Comparison of ENCODE assay signal across 12 cellular contexts in genomic region chr16:66703359-66704215, GRCh38. TPM values are rescaled to one million over a fixed set of nuclear protein-coding genes. Genes with fewer than 3 reads are reported as not detected.
DNase-seq lines count a peak whose midpoint lies in the region; ATAC-seq and TF ChIP-seq lines count a peak whose summit lies in the region.
"Had no signal": no experiment of that assay in that cellular context is flagged by ENCODE, and none has a peak within 500 bp of the region (broad histone marks: within the 10 kb centered on the region; RNA-seq: fewer than 3 reads in every experiment).

No MANE protein-coding gene starts in this region.

- ATAC-seq in SK-N-SH treated with all-trans-retinoic acid at 6 μM for 48 hours = peak; percentile 71

- peaks cover 5% of the 10 kb centered on the region for H3K4me1 ChIP-seq in smooth muscle cell (ENCODE audit: low read depth)

- no peak for TF ChIP-seq CTCF in fibroblast of villous mesenchyme (IDR thresholded peaks at IDR 0.05; ENCODE audit: insufficient read depth, low read depth, low read length)
- TF ChIP-seq CTCF in smooth muscle cell (IDR thresholded peaks at IDR 0.05; ENCODE audit: borderline replicate concordance, insufficient read depth, poor library complexity, severe bottlenecking) = no peak

- no peak overlapping the region for H2AFZ ChIP-seq in smooth muscle cell (ENCODE audit: low read depth)

- H4K20me1 ChIP-seq in smooth muscle cell (ENCODE audit: low read depth) = no peaks in the 10 kb centered on the region

- H3K9ac ChIP-seq in smooth muscle cell (ENCODE audit: low read depth) = no peak overlapping the region

- H3K4me2 ChIP-seq in smooth muscle cell = no peak overlapping the region

- H3K27me3 ChIP-seq in smooth muscle cell (ENCODE audit: low read depth) = no peaks in the 10 kb centered on the region

- no peaks in the 10 kb centered on the region for H3K36me3 ChIP-seq in smooth muscle cell (ENCODE audit: low read depth)

- 33% methylated on average over 10 of the region's 10 CpGs for WGBS in smooth muscle cell (ENCODE audit: low lambda C conversion rate)

- no peaks in the 10 kb centered on the region for H3K79me2 ChIP-seq in smooth muscle cell (ENCODE audit: low read depth)

- no peaks in the 10 kb centered on the region for H3K9me3 ChIP-seq in smooth muscle cell (replicated peaks; ENCODE audit: low read depth)

- peaks cover 8% of the 10 kb centered on the region for H3F3A ChIP-seq in smooth muscle cell (ENCODE audit: low read depth)

- peak; percentile 38 for DNase-seq in ELR (ENCODE audit: low read depth)
- DNase-seq in fibroblast of villous mesenchyme (ENCODE audit: low read depth) = peak; percentile 43
- no peak for DNase-seq in smooth muscle cell (lab: John Stamatoyannopoulos, UW; ENCODE audit: unreplicated experiment)
- no peak for DNase-seq in substantia nigra (lab: John Stamatoyannopoulos, UW)
- no peak for DNase-seq in activated CD4-positive, alpha-beta T cell treated with anti-CD3 and anti-CD28 coated beads for 4 hours
- DNase-seq in SKM-1 (lab: John Stamatoyannopoulos, UW; ENCODE audit: unreplicated experiment) = no peak
- DNase-seq: activated CD8-positive, alpha-beta memory T cell treated with anti-CD3 and anti-CD28 coated beads, Interleukin-2, amount 50 U/mL, for 4 hours; activated naive CD8-positive, alpha-beta T cell treated with anti-CD3 and anti-CD28 coated beads, Interleukin-2, amount 10 ng/mL, durations not matched to agents 7 days and 5 days; NCI-H1048; stimulated activated CD4-positive, alpha-beta T cell treated with anti-CD3 and anti-CD28 coated beads, Interleukin-2, amount 100 ng/mL, for 48 hours; stimulated activated naive CD4-positive, alpha-beta T cell treated with Interleukin-2 at 50 U/mL for 16 hours had no signal

- H3K4me3 ChIP-seq in fibroblast of villous mesenchyme (ENCODE audit: low read depth, low read length) (no peak overlapping the region), smooth muscle cell (no peak overlapping the region)

- H3K27ac ChIP-seq in smooth muscle cell (ENCODE audit: low read depth) (peak overlapping the region; percentile 57), substantia nigra (ENCODE audit: low read depth, low read length, poor library complexity, severe bottlenecking) (no peak overlapping the region)

TF ChIP-seq in SK-N-SH treated with all-trans-retinoic acid at 6 μM for 48 hours, 23 proteins besides CTCF, POLR2A, EP300 and RAD21:
- TF ChIP-seq TCF4 (CRISPR knock-in tag; IDR thresholded peaks at IDR 0.05; ENCODE audit: borderline replicate concordance) = peak; percentile 77; the same call in 1 of the 2 replicates
- TF ChIP-seq PATZ1 (CRISPR knock-in tag; IDR thresholded peaks at IDR 0.05; ENCODE audit: borderline replicate concordance) = no peak
- peak; percentile 44; the same call in 1 of the 2 replicates for TF ChIP-seq TSHZ2 (CRISPR knock-in tag; IDR thresholded peaks at IDR 0.05)
- no peak for TF ChIP-seq ZFP3 (CRISPR knock-in tag; IDR thresholded peaks at IDR 0.05)
TF ChIP-seq in SK-N-SH treated with all-trans-retinoic acid at 6 μM for 48 hours: peak in this region for 2.

RNA-seq across cellular contexts. Expression of gene CMTM4, which starts 7.0 kb away (rescaled TPM):
- 20.7 and 22.5 TPM in 2 replicates for total RNA-seq in fibroblast of villous mesenchyme
- 25.2 and 27.0 TPM in 2 replicates for total RNA-seq in smooth muscle cell
- polyA plus RNA-seq in smooth muscle cell = 7.2 and 9.2 TPM in 2 replicates

RNA-seq across cellular contexts. Expression of gene DYNC1LI2, which starts 47.8 kb away (rescaled TPM):
- total RNA-seq in fibroblast of villous mesenchyme (146 and 147 TPM in 2 replicates), smooth muscle cell (74.1 and 101 TPM in 2 replicates)
- 90.8 and 134 TPM in 2 replicates for polyA plus RNA-seq in smooth muscle cell

Comparison
In these comparisons a context has a peak if more than half of its experiments do, and no peak if none do; other contexts are left out.
1. DNase-seq: peak in ELR (single experiment) and fibroblast of villous mesenchyme (single experiment); none in smooth muscle cell (single experiment), substantia nigra (0 of 49), activated CD4-positive, alpha-beta T cell treated with anti-CD3 and anti-CD28 coated beads for 4 hours (0 of 2) and SKM-1 (single experiment).